ENCODE assay signal across 8 cellular contexts in genomic region chr10:6052247-6053221, GRCh38. TPM values are rescaled to one million over a fixed set of nuclear protein-coding genes. Genes with fewer than 3 reads are reported as not detected.
DNase-seq lines count a peak whose midpoint lies in the region; ATAC-seq and TF ChIP-seq lines count a peak whose summit lies in the region.

No MANE protein-coding gene starts in this region.

- WGBS in esophagus squamous epithelium, 2 donors, result 50 to 72% methylated on average over 16 to 17 of the region's 17 CpGs

- no peaks in the 10 kb centered on the region for H3K27me3 ChIP-seq in BLaER1
- H3K27me3 ChIP-seq in esophagus squamous epithelium, result peaks cover 0 to 20% (median 0%) of the 10 kb centered on the region in 4 donors

- TF ChIP-seq POLR2A in esophagus squamous epithelium (IDR thresholded peaks at IDR 0.05), result no peak

- H4K20me1 ChIP-seq in BLaER1, result no peaks in the 10 kb centered on the region

- H3K4me3 ChIP-seq in BLaER1 (no peak overlapping the region), esophagus squamous epithelium (no peak overlapping the region)

- intact Hi-C loops in esophagus squamous epithelium (cut with DNase I), result no loop called here

- H3K9me3 ChIP-seq in BLaER1, result no peaks in the 10 kb centered on the region
- H3K9me3 ChIP-seq in esophagus squamous epithelium, result no peaks in the 10 kb centered on the region

- no peak for TF ChIP-seq CTCF in esophagus squamous epithelium (IDR thresholded peaks at IDR 0.05)

- ATAC-seq in HG02885 (IDR thresholded peaks at IDR 0.05; ENCODE audit: poor library complexity, unreplicated experiment), result peak; percentile 26

- H3K4me1 ChIP-seq in BLaER1, result peaks cover 94% of the 10 kb centered on the region
- peaks cover 0 to 47% (median 10%) of the 10 kb centered on the region in 3 donors for H3K4me1 ChIP-seq in esophagus squamous epithelium

- H3K36me3 ChIP-seq in BLaER1 (no peaks in the 10 kb centered on the region), esophagus squamous epithelium (no peaks in the 10 kb centered on the region)

- peak overlapping the region; percentile 94 for H3K4me2 ChIP-seq in BLaER1

- H3K27ac ChIP-seq in BLaER1 (peak overlapping the region; percentile 37), esophagus squamous epithelium (peak overlapping the region in 3 of 4 donors; percentile 31 to 45 (median 41))

- H3K9ac ChIP-seq in BLaER1, result no peak overlapping the region

- DNase-seq in activated CD4-positive, alpha-beta T cell treated with anti-CD3 and anti-CD28 coated beads, Interleukin-2, amount 50 U/mL, for 24 hours (ENCODE audit: low read depth in 1 of 2, low spot score in 1 of 2), result peak; percentile 73 to 87
- DNase-seq in esophagus squamous epithelium (lab: John Stamatoyannopoulos, UW), result no peak
- DNase-seq in stimulated activated CD8-positive, alpha-beta memory T cell treated with anti-CD3 and anti-CD28 coated beads, Interleukin-7, amount 100 ng/mL, for 24 hours (ENCODE audit: low read depth), result peak; percentile 66
- DNase-seq in epidermal melanocyte (ENCODE audit: insufficient read length, low spot score), result no peak
- no peak for DNase-seq in NCI-H1930 (lab: John Stamatoyannopoulos, UW)
- DNase-seq in kidney glomerular epithelial cell (lab: John Stamatoyannopoulos, UW), result no peak

RNA-seq across cellular contexts. Expression of gene IL2RA, which starts 9.6 kb away (rescaled TPM):
- total RNA-seq in esophagus squamous epithelium, result 1 to 10 TPM in 2 of 4 donors, under 1 TPM in 1, not detected in 1; 0.70 to 3.8 (median 3.0) TPM

RNA-seq across cellular contexts. Expression of gene RBM17, which starts 36.3 kb away (rescaled TPM):
- total RNA-seq in esophagus squamous epithelium, result 10 to 100 TPM; 35.7 to 61.8 (median 39.4) TPM

Comparison
In these comparisons a context has a peak if more than half of its experiments do, and no peak if none do; other contexts are left out.
1. DNase-seq: peak in activated CD4-positive, alpha-beta T cell treated with anti-CD3 and anti-CD28 coated beads, Interleukin-2, amount 50 U/mL, for 24 hours (2 of 2) and stimulated activated CD8-positive, alpha-beta memory T cell treated with anti-CD3 and anti-CD28 coated beads, Interleukin-7, amount 100 ng/mL, for 24 hours (single experiment); none in esophagus squamous epithelium (single experiment), epidermal melanocyte (single experiment), NCI-H1930 (0 of 2) and kidney glomerular epithelial cell (single experiment).